ENCODE assay signal across 8 cellular contexts in the genomic region with DNA sequence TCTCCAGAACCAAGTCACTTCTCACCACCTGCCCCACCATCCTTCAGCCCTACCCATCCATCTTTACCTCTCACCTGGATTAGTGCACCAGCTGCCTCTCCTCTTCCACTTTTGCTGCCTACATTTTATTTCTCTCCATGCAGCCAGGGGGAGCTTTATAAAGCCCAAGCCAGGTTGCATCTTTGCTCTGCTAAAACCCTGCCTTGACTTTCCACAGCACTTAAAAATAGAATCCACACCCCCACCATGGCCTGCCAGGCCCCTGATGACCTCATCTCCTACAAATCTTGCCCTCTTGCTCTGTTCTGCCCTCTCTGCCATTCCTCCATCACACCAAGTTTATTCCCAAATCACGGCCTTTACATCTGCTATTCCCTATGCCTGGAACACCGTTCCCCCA. TPM values are rescaled to one million over a fixed set of nuclear protein-coding genes. Genes with fewer than 3 reads are reported as not detected.
DNase-seq lines count a peak whose midpoint lies in the region; ATAC-seq, FAIRE-seq and TF ChIP-seq lines count a peak whose summit lies in the region.

No MANE protein-coding gene starts in this region.

- H3K4me1 ChIP-seq in Panc1 (ENCODE audit: control insufficient read depth, insufficient read depth, low read length): peaks cover 2% of the 10 kb centered on the region

- no peaks in the 10 kb centered on the region for H3K9me3 ChIP-seq in Panc1 (ENCODE audit: control insufficient read depth, insufficient read depth, low read depth, low read length)

- intact Hi-C loops in Panc1 (cut with micrococcal nuclease; ENCODE audit: unreplicated experiment): no loop called here

- TSS peak; percentile 89 for BruUV-seq in Panc1 (replicated peaks; lab: Mats Ljungman, UMichigan)

- CTCF ChIA-PET in Panc1 (lab: Charles Lee): interaction anchor here (0.7 to 1.4 kb wide), 4 partner anchors 14 to 22 kb away, joined by 3 to 4 read pairs (median 3); no protein-coding TSS in a partner anchor

- POLR2A ChIA-PET in Panc1 (lab: Charles Lee): interaction anchor here (0.6 kb wide), 1 partner anchor 787 kb away, joined by 3 read pairs; no protein-coding TSS in a partner anchor

- no peak for ATAC-seq in Panc1

- DNase-seq in ACHN (peak; percentile 54), ELR (ENCODE audit: low read depth) (peak; percentile 60), Panc1 (ENCODE audit: low read depth, low spot score) (no peak), fibroblast of peridontal ligament (ENCODE audit: extremely low read depth) (peak; percentile 73), RCC 7860 (ENCODE audit: low spot score) (no peak), NCI-H446 treated with DMSO at 0.1 percent for 48 hours (lab: John Stamatoyannopoulos, UW) (no peak), NCI-H446 (lab: John Stamatoyannopoulos, UW) (no peak), NCI-H748 (lab: John Stamatoyannopoulos, UW; ENCODE audit: unreplicated experiment) (no peak)

- H3K27me3 ChIP-seq in Panc1 (ENCODE audit: control insufficient read depth, insufficient read depth, low read length): no peaks in the 10 kb centered on the region

- TF ChIP-seq CTCF in Panc1 (IDR thresholded peaks at IDR 0.05): peak; percentile 57

- no peaks in the 10 kb centered on the region for H3K36me3 ChIP-seq in Panc1 (ENCODE audit: control insufficient read depth, insufficient read depth, low read length)

- FAIRE-seq in RCC 7860 (lab: Jason Lieb, UNC): no peak

- in situ Hi-C loops in ACHN (cut with HindIII; ENCODE audit: low pct_ligation_motif_present, low pct_unique_long_range_greater_than_20kb, low sequenced_read_pairs): no loop called here
- in situ Hi-C loops in Panc1 (cut with HindIII; ENCODE audit: low pct_unique_long_range_greater_than_20kb, low sequenced_read_pairs): no loop called here

- H3K4me3 ChIP-seq in Panc1 (ENCODE audit: low read depth in 2 of 2, low read length in 2 of 2): no peak overlapping the region

- no peak overlapping the region for H3K27ac ChIP-seq in Panc1 (ENCODE audit: low read length)

RNA-seq across cellular contexts. Expression of a gene that starts 1.8 kb away (rescaled TPM):
- 14.3 TPM for total RNA-seq in Panc1 (2021; ENCODE audit: unreplicated experiment)
- 27.7 TPM for polyA plus RNA-seq in Panc1 (2012; ENCODE audit: insufficient read length)

RNA-seq across cellular contexts. Expression of a gene that starts 17.7 kb away (rescaled TPM):
- 49.7 TPM for total RNA-seq in Panc1 (2021; ENCODE audit: unreplicated experiment)
- 73.3 TPM for polyA plus RNA-seq in Panc1 (2012; ENCODE audit: insufficient read length)

RNA-seq across cellular contexts. Expression of a gene that starts 22.0 kb away (rescaled TPM):
- not detected for total RNA-seq in Panc1 (2021; ENCODE audit: unreplicated experiment)
- polyA plus RNA-seq in Panc1 (2012; ENCODE audit: insufficient read length): 0.23 TPM

RNA-seq across cellular contexts. Expression of a gene that starts 28.0 kb away (rescaled TPM):
- 61.0 TPM for total RNA-seq in Panc1 (2021; ENCODE audit: unreplicated experiment)
- polyA plus RNA-seq in Panc1 (2012; ENCODE audit: insufficient read length): 149 TPM

RNA-seq across cellular contexts. Expression of a gene that starts 28.3 kb away (rescaled TPM):
- 24.8 TPM for total RNA-seq in Panc1 (2021; ENCODE audit: unreplicated experiment)
- polyA plus RNA-seq in Panc1 (2012; ENCODE audit: insufficient read length): 8.8 TPM

Comparison
In these comparisons a context has a peak if more than half of its experiments do, and no peak if none do; other contexts are left out.
1. DNase-seq: peak in ACHN (single experiment), ELR (single experiment) and fibroblast of peridontal ligament (single experiment); none in Panc1 (single experiment), RCC 7860 (single experiment), NCI-H446 treated with DMSO at 0.1 percent for 48 hours (single experiment), NCI-H446 (0 of 2) and NCI-H748 (single experiment).